In the genomic region with DNA sequence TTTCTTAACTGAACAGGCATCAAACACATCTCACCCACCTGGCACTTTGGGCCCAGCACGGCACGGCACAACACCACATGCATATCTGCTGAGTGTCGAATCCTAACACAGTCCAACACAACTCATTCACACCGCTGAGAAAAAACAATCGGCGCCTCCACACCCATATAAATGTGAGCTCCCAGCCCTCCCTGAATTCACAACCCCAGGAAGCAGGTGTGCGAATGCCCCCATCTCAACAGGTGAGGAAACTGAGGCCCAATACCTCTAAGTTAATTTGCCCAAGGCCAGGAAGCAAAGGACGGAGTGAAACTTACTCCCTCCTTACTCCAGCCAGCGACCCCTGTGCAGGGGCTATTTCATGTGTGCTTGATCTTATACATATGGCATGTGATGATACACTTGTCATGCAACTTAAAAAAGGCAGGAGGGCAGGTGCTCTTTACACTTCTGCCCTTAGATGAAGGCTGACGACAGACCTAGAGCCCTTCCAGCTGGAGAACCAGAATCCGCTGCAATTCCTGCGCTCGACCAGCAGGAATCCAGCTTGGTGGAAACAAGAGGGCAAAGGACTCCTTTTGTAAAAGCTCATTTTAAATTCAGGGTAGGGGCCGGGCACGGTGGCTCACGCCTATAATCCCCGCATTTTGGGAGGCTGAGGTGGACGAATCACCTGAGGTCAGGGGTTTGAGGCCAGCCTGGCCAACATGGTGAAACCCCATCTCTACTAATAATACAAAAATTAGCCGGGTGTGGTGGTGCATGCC, we compare ENCODE assay signal across 1 cellular context.
TF ChIP-seq lines count a peak whose summit lies in the region.

No MANE protein-coding gene starts in this region.

TF ChIP-seq in SK-N-SH, 30 proteins besides CTCF, POLR2A, EP300 and RAD21 (continued from another document):
- TF ChIP-seq, protein P1, sequence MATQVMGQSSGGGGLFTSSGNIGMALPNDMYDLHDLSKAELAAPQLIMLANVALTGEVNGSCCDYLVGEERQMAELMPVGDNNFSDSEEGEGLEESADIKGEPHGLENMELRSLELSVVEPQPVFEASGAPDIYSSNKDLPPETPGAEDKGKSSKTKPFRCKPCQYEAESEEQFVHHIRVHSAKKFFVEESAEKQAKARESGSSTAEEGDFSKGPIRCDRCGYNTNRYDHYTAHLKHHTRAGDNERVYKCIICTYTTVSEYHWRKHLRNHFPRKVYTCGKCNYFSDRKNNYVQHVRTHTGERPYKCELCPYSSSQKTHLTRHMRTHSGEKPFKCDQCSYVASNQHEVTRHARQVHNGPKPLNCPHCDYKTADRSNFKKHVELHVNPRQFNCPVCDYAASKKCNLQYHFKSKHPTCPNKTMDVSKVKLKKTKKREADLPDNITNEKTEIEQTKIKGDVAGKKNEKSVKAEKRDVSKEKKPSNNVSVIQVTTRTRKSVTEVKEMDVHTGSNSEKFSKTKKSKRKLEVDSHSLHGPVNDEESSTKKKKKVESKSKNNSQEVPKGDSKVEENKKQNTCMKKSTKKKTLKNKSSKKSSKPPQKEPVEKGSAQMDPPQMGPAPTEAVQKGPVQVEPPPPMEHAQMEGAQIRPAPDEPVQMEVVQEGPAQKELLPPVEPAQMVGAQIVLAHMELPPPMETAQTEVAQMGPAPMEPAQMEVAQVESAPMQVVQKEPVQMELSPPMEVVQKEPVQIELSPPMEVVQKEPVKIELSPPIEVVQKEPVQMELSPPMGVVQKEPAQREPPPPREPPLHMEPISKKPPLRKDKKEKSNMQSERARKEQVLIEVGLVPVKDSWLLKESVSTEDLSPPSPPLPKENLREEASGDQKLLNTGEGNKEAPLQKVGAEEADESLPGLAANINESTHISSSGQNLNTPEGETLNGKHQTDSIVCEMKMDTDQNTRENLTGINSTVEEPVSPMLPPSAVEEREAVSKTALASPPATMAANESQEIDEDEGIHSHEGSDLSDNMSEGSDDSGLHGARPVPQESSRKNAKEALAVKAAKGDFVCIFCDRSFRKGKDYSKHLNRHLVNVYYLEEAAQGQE (IDR thresholded peaks at IDR 0.05; ENCODE audit: low read depth, low read length), result no peak
- TF ChIP-seq RFX5 (IDR thresholded peaks at IDR 0.05; ENCODE audit: low read length) (no peak), MEF2A (IDR thresholded peaks at IDR 0.05; ENCODE audit: borderline replicate concordance, low read depth) (no peak), GATA2 (CRISPR knock-in tag; IDR thresholded peaks at IDR 0.05) (no peak), FOXM1 (IDR thresholded peaks at IDR 0.05; ENCODE audit: low read depth) (no peak), CHD2 (IDR thresholded peaks at IDR 0.05; ENCODE audit: low read length, partially characterized antibody) (no peak)
